Comparison of ENCODE assay signal across 8 cellular contexts in genomic region chr3:152268501-152269422, GRCh38. TPM values are rescaled to one million over a fixed set of nuclear protein-coding genes. Genes with fewer than 3 reads are reported as not detected.
DNase-seq lines count a peak whose midpoint lies in the region; ATAC-seq, FAIRE-seq and TF ChIP-seq lines count a peak whose summit lies in the region.

Gene MBNL1 (plus strand): TSS chr3:152268929. CDS start chr3:152300194, 31,265 bp downstream.

- intact Hi-C loops in cardiac septum (cut with DNase I) (loop anchor here (1.0 to 10.0 kb wide), 6 partner anchors 49 to 174 kb away; no protein-coding TSS in a partner anchor), transverse colon (cut with DNase I; ENCODE audit: low total_unique reads) (loop anchor here (10.0 kb wide), 2 partner anchors 64 to 174 kb away; no protein-coding TSS in a partner anchor)

- H3K27ac ChIP-seq in adipose tissue (ENCODE audit: low read depth, low read length) (peak within 1 kb of the TSS; percentile 95), transverse colon (peak within 1 kb of the TSS; percentile 96 to 100 (median 98))

- peak within 1 kb of the TSS; percentile 67 to 92 (median 80) for H3K4me3 ChIP-seq in transverse colon

- WGBS in adipose tissue, 3 donors, result 0 to 1% (median 0%) methylated on average over 88 to 89 of the region's 89 CpGs
- WGBS in transverse colon (ENCODE audit: low coverage in 1 of 2), 2 donors, result 0 to 1% methylated on average over 6 to 71 of the region's 89 CpGs

- ATAC-seq in HG02763 (IDR thresholded peaks at IDR 0.05; ENCODE audit: unreplicated experiment), result peak; percentile 61

- no peaks in the 10 kb centered on the region for H3K9me3 ChIP-seq in transverse colon

- no peak for TF ChIP-seq EP300 in transverse colon (IDR thresholded peaks at IDR 0.05; ENCODE audit: low read depth)

- DNase-seq in GM12891 (ENCODE audit: insufficient read length, low spot score) (peak; percentile 44), NCI-H1436 treated with DMSO at 0.1 percent for 48 hours (lab: John Stamatoyannopoulos, UW) (peak; percentile 66), T-helper 1 cell (peak; percentile 73 to 96 (median 79)), cardiac septum (ENCODE audit: low spot score) (peak; percentile 94), pons (ENCODE audit: low spot score) (peak; percentile 87), transverse colon (peak; percentile 89)

- in situ Hi-C loops in transverse colon (cut with MboI; ENCODE audit: low pct_ligation_motif_present in 1 of 4, low pct_unique_long_range_greater_than_20kb in 1 of 4, low sequenced_read_pairs in 3 of 4), result loop anchor here in 2 of 4 donors (10.0 to 25.0 kb wide), 2 partner anchors 64 to 169 kb away; no protein-coding TSS in a partner anchor

- TF ChIP-seq CTCF in transverse colon (IDR thresholded peaks at IDR 0.05), result peak in 1 of 5 experiments; percentile 12

- peak; percentile 76 for FAIRE-seq in GM12891 (lab: Jason Lieb, UNC)

- peak; percentile 92 for TF ChIP-seq POLR2A in GM12891 (IDR thresholded peaks at IDR 0.05; ENCODE audit: low read depth, low read length)
- peak; percentile 81 for TF ChIP-seq POLR2A in transverse colon (IDR thresholded peaks at IDR 0.05)

- H3K4me1 ChIP-seq in transverse colon, result peaks cover 18 to 67% (median 36%) of the 10 kb centered on the region in 4 donors

- no peaks in the 10 kb centered on the region for H3K36me3 ChIP-seq in transverse colon

- H3K27me3 ChIP-seq in transverse colon, result no peaks in the 10 kb centered on the region

TF ChIP-seq in GM12891, 5 proteins besides CTCF, POLR2A, EP300 and RAD21:
- peak; percentile 95 for TF ChIP-seq POLR2AphosphoS5 (IDR thresholded peaks at IDR 0.05; ENCODE audit: low read depth, low read length)
- TF ChIP-seq TAF1 (IDR thresholded peaks at IDR 0.05; ENCODE audit: low read depth, low read length), result peak; percentile 90
- TF ChIP-seq PAX5 (IDR thresholded peaks at IDR 0.05; ENCODE audit: insufficient read depth, low read length, severe bottlenecking), result no peak
- peak; percentile 84 for TF ChIP-seq SPI1 (IDR thresholded peaks at IDR 0.05; ENCODE audit: low read depth, low read length)

RNA-seq across cellular contexts. Expression of gene MBNL1, which starts in this region (rescaled TPM):
- polyA plus RNA-seq in GM12891 (2012; ENCODE audit: low read depth, missing spikeins), result 103 TPM
- polyA plus RNA-seq in adipose tissue, result 10 to 100 TPM; 17.5 to 80.9 (median 65.6) TPM
- total RNA-seq in cardiac septum (178 TPM), transverse colon (100 to 1,000 TPM; 232 to 658 (median 509) TPM)

Comparison
In these comparisons a context has a peak if more than half of its experiments do, and no peak if none do; other contexts are left out.
1. Peak in every context shown above with its lines: DNase-seq, ATAC-seq, H3K4me3 ChIP-seq and H3K27ac ChIP-seq.
2. DNase-seq: peak in every context shown above with its lines; median percentile 94 in cardiac septum; 89 in transverse colon; 87 in pons; 79 in T-helper 1 cell; 66 in NCI-H1436 treated with DMSO at 0.1 percent for 48 hours; 44 in GM12891.